Comparison of ENCODE assay signal across 8 cellular contexts in the genomic region with DNA sequence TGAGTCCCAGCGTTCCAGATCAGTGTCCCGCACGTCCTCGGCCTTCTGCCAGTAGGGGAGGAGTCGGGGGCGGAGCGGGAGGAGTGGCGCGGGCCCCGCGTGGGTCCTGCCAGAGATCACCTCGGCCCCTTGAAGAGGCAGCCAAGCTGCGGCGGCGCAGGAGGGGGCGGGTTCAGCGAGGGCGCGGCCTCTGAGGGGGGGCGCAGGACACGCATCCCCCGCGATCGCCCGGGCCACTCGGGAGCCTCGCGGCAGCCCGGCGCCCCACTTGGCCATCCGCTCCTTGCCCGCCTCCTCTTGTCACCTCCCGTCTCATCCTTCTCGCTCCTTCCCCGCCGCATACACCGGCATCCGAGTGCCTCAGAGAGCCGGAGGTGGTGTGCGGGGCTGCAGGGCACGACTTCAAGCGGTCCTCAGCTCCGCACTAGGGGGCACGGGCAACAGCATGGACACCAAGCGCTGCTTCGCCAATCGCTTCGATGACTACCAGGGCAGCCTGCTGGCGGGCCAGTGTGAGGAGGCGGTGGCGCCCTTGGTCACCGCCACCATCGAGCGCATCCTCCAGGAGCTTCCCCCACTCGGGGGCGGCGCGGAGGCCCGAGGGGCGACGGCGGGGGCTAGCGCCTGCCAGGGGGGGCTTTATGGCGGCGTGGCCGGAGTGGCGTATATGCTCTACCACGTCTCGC. TPM values are rescaled to one million over a fixed set of nuclear protein-coding genes. Genes with fewer than 3 reads are reported as not detected.
DNase-seq lines count a peak whose midpoint lies in the region; TF ChIP-seq lines count a peak whose summit lies in the region.
"Not testable (repeated sequence)": the region's sequence is repeated elsewhere in the genome, so short reads cannot be mapped to it uniquely, and the experiment has no call there.

LANCL3 (plus strand) TSS at position 236 of the 686 bp plus-strand sequence; CDS start at position 446, 210 bp downstream.

- H3K27me3 ChIP-seq in SK-N-SH (ENCODE audit: insufficient read depth); duodenal mucosa (ENCODE audit: control insufficient read depth in 1 of 2, insufficient read depth in 2 of 2, low read length in 2 of 2); osteoblast (ENCODE audit: insufficient read depth, low read length); suprapubic skin: not testable (repeated sequence)

- H3K9me3 Mint-ChIP-seq in activated T-helper 2 cell treated with anti-CD3 and anti-CD28 coated beads, Interferon-gamma antibody, Interleukin-2, Interleukin-4, amounts not matched to agents 10 μg/mL and 5 μg/mL and 100 μg/mL, durations not matched to agents 14 hours and 24 hours and 36 hours; immature natural killer cell: not testable (repeated sequence)

- H3K4me3 Mint-ChIP-seq in activated T-helper 2 cell treated with anti-CD3 and anti-CD28 coated beads, Interferon-gamma antibody, Interleukin-2, Interleukin-4, amounts not matched to agents 10 μg/mL and 5 μg/mL and 100 μg/mL, durations not matched to agents 14 hours and 24 hours and 36 hours (ENCODE audit: low read depth): peak within 1 kb of the TSS; percentile 87
- H3K4me3 Mint-ChIP-seq in immature natural killer cell: peak within 1 kb of the TSS; percentile 89 to 99 (median 89)

- 18% methylated on average over 28 of the region's 69 CpGs for WGBS in SK-N-SH (ENCODE audit: low lambda C conversion rate)
- WGBS in suprapubic skin: 36% methylated on average over 16 of the region's 69 CpGs

- POLR2A ChIA-PET in SK-N-SH (lab: Yijun Ruan, JAX): not testable (repeated sequence)

- H3K27ac Mint-ChIP-seq in activated T-helper 2 cell treated with anti-CD3 and anti-CD28 coated beads, Interferon-gamma antibody, Interleukin-2, Interleukin-4, amounts not matched to agents 10 μg/mL and 5 μg/mL and 100 μg/mL, durations not matched to agents 14 hours and 24 hours and 36 hours: not testable (repeated sequence)
- peak within 1 kb of the TSS; percentile 71 to 91 (median 84) for H3K27ac Mint-ChIP-seq in immature natural killer cell

- H3K9me2 ChIP-seq in SK-N-SH: not testable (repeated sequence)

- H3K36me3 Mint-ChIP-seq in activated T-helper 2 cell treated with anti-CD3 and anti-CD28 coated beads, Interferon-gamma antibody, Interleukin-2, Interleukin-4, amounts not matched to agents 10 μg/mL and 5 μg/mL and 100 μg/mL, durations not matched to agents 14 hours and 24 hours and 36 hours (ENCODE audit: low read depth); immature natural killer cell: not testable (repeated sequence)

- peak within 1 kb of the TSS; percentile 15; the same call in 1 of the 2 replicates for H3K4me2 ChIP-seq in SK-N-SH
- not testable (repeated sequence) for H3K4me2 ChIP-seq in osteoblast (ENCODE audit: insufficient read depth, low read length)

- H3K36me3 ChIP-seq in SK-N-SH (replicated peaks in 1 of 2; ENCODE audit: control insufficient read depth in 1 of 2, insufficient read depth in 2 of 2, low read length in 1 of 2); duodenal mucosa (ENCODE audit: control insufficient read depth in 1 of 2, insufficient read depth in 2 of 2, low read length in 2 of 2); osteoblast (ENCODE audit: insufficient read depth, low read length); suprapubic skin: not testable (repeated sequence)

- peak within 1 kb of the TSS; percentile 31 for H3K4me3 ChIP-seq in Jurkat, Clone E6-1 (ENCODE audit: low read length)
- peak within 1 kb of the TSS in 1 of 2 experiments; percentile 43; a peak in 1 of 4 replicates for H3K4me3 ChIP-seq in SK-N-SH (ENCODE audit: low read depth in 2 of 2, low read length in 1 of 2)
- H3K4me3 ChIP-seq in duodenal mucosa (ENCODE audit: low read depth in 1 of 2, low read length in 2 of 2): peak within 1 kb of the TSS; percentile 45 to 46
- H3K4me3 ChIP-seq in osteoblast (ENCODE audit: insufficient read depth, low read length): peak within 1 kb of the TSS; percentile 22
- H3K4me3 ChIP-seq in suprapubic skin: peak within 1 kb of the TSS; percentile 45

- not testable (repeated sequence) for TF ChIP-seq CTCF in SK-N-SH (IDR thresholded peaks at IDR 0.05); osteoblast (IDR thresholded peaks at IDR 0.05; ENCODE audit: extremely low read depth, low read depth, low read length); suprapubic skin (IDR thresholded peaks at IDR 0.05)

- intact Hi-C loops in activated T-helper 2 cell treated with anti-CD3 and anti-CD28 coated beads, Interferon-gamma antibody, Interleukin-2, Interleukin-4, amounts not matched to agents 10 μg/mL and 5 μg/mL and 100 μg/mL, durations not matched to agents 14 hours and 24 hours and 36 hours (cut with micrococcal nuclease): loop anchor here (10.0 kb wide), 1 partner anchor 113 kb away; the partner anchor contains the start of gene XK

- CTCF ChIA-PET in SK-N-SH (lab: Yijun Ruan, JAX): not testable (repeated sequence)

- not testable (repeated sequence) for H3F3A ChIP-seq in SK-N-SH (replicated peaks; ENCODE audit: insufficient read depth)

- not testable (repeated sequence) for H3K79me2 ChIP-seq in SK-N-SH (ENCODE audit: insufficient read depth); osteoblast (ENCODE audit: insufficient read depth, low read length)

- not testable (repeated sequence) for TF ChIP-seq EP300 in SK-N-SH (IDR thresholded peaks at IDR 0.05; ENCODE audit: borderline replicate concordance in 1 of 2, low read depth in 1 of 2, low read length in 1 of 2); suprapubic skin (IDR thresholded peaks at IDR 0.05)

- not testable (repeated sequence) for H2AFZ ChIP-seq in SK-N-SH (ENCODE audit: low read depth)
- H2AFZ ChIP-seq in osteoblast (ENCODE audit: low read length): peak within 1 kb of the TSS; percentile 70

- not testable (repeated sequence) for TF ChIP-seq RAD21 in SK-N-SH (IDR thresholded peaks at IDR 0.05; ENCODE audit: low read length)

- H3K9me3 ChIP-seq in SK-N-SH; duodenal mucosa (ENCODE audit: control insufficient read depth in 1 of 2, low read length in 2 of 2); osteoblast (ENCODE audit: low read depth, low read length); suprapubic skin: not testable (repeated sequence)

- H4K20me1 ChIP-seq in SK-N-SH (ENCODE audit: insufficient read depth); osteoblast (ENCODE audit: insufficient read depth, low read length): not testable (repeated sequence)

- peaks cover 15% of the 10 kb centered on the region for H3K27me3 Mint-ChIP-seq in activated T-helper 2 cell treated with anti-CD3 and anti-CD28 coated beads, Interferon-gamma antibody, Interleukin-2, Interleukin-4, amounts not matched to agents 10 μg/mL and 5 μg/mL and 100 μg/mL, durations not matched to agents 14 hours and 24 hours and 36 hours (ENCODE audit: low read depth)
- peaks cover 2 to 19% (median 3%) of the 10 kb centered on the region in 3 donors for H3K27me3 Mint-ChIP-seq in immature natural killer cell (ENCODE audit: low read depth in 3 of 3)

- not testable (repeated sequence) for H3K9ac ChIP-seq in SK-N-SH
- H3K9ac ChIP-seq in duodenal mucosa (ENCODE audit: low read depth in 1 of 2, low read length in 2 of 2): peak within 1 kb of the TSS in 1 of 2 donors; percentile 10

- H3K4me1 Mint-ChIP-seq in activated T-helper 2 cell treated with anti-CD3 and anti-CD28 coated beads, Interferon-gamma antibody, Interleukin-2, Interleukin-4, amounts not matched to agents 10 μg/mL and 5 μg/mL and 100 μg/mL, durations not matched to agents 14 hours and 24 hours and 36 hours (ENCODE audit: low read depth): not testable (repeated sequence)
- H3K4me1 Mint-ChIP-seq in immature natural killer cell: peaks cover 19 to 27% of the 10 kb centered on the region in 2 donors

- TF ChIP-seq POLR2A in suprapubic skin (IDR thresholded peaks at IDR 0.05): not testable (repeated sequence)

- H3K4me1 ChIP-seq in SK-N-SH (ENCODE audit: control insufficient read depth in 1 of 2, insufficient read depth in 2 of 2, low read depth in 1 of 2, low read length in 1 of 2); duodenal mucosa (ENCODE audit: control insufficient read depth in 1 of 2, insufficient read depth in 2 of 2, low read length in 2 of 2); osteoblast (ENCODE audit: insufficient read depth, low read length); suprapubic skin: not testable (repeated sequence)

- not testable (repeated sequence) for H3K27ac ChIP-seq in SK-N-SH (ENCODE audit: low read depth in 2 of 2, low read length in 1 of 2); duodenal mucosa (ENCODE audit: low read depth, low read length); osteoblast (ENCODE audit: low read depth, low read length); suprapubic skin

- peak; percentile 13 for DNase-seq in ELF-1 (ENCODE audit: low read depth, low spot score)
- DNase-seq in Jurkat, Clone E6-1 (ENCODE audit: low read depth, low spot score); activated T-helper 2 cell treated with anti-CD3 and anti-CD28 coated beads, Interferon-gamma antibody, Interleukin-2, Interleukin-4, amounts not matched to agents 10 μg/mL and 5 μg/mL and 100 μg/mL, durations not matched to agents 14 hours and 24 hours and 36 hours (ENCODE audit: low spot score); suprapubic skin (ENCODE audit: low spot score in 2 of 2): not testable (repeated sequence)
- peak; percentile 12 for DNase-seq in SK-N-SH
- DNase-seq in immature natural killer cell: peak; percentile 24 to 47 (median 28)
- peak; percentile 18 for DNase-seq in osteoblast (ENCODE audit: insufficient read length, low spot score, missing footprints)

RNA-seq across cellular contexts. Expression of gene LANCL3, which starts in this region (rescaled TPM):
- polyA plus RNA-seq in Jurkat, Clone E6-1 (2012; ENCODE audit: insufficient read depth, insufficient read length): 0.34 TPM
- polyA plus RNA-seq in SK-N-SH (2012; rRNA removed) (under 0.01 TPM in 2 replicates), immature natural killer cell (1 to 10 TPM in 2 of 3 donors, under 1 TPM in 1; 0.21 to 1.1 (median 1.0) TPM)
- 0.01 and 0.03 TPM in 2 replicates for polyA plus RNA-seq in SK-N-SH (2012; cell fraction: cytosol; rRNA removed)
- polyA plus RNA-seq in SK-N-SH (2012; cell fraction: nucleus; rRNA removed): 0.02 TPM in 1 of 2 replicates, not detected in the other
- total RNA-seq in activated T-helper 2 cell treated with anti-CD3 and anti-CD28 coated beads, Interferon-gamma antibody, Interleukin-2, Interleukin-4, amounts not matched to agents 10 μg/mL and 5 μg/mL and 100 μg/mL, durations not matched to agents 14 hours and 24 hours and 36 hours: 0.11 and 0.16 TPM in 2 replicates
- total RNA-seq in osteoblast (0.29 and 0.72 TPM in 2 replicates), suprapubic skin (1 to 10 TPM; 1.8 to 3.2 (median 2.5) TPM)

Comparison
In these comparisons a context has a peak if more than half of its experiments do, and no peak if none do; other contexts are left out.
1. Peak in DNase-seq and H3K4me2 ChIP-seq in SK-N-SH; RNA of the gene not detected or under 1 TPM.
2. Peak in DNase-seq and H3K4me3 ChIP-seq in osteoblast; RNA of the gene not detected or under 1 TPM.